23 cellular contexts compared by ENCODE assay signal in genomic region chr7:41627921-41628320, GRCh38.
DNase-seq lines count a peak whose midpoint lies in the region; ATAC-seq, FAIRE-seq and TF ChIP-seq lines count a peak whose summit lies in the region.
"Had no signal": no experiment of that assay in that cellular context is flagged by ENCODE, and none has a peak within 500 bp of the region (broad histone marks: within the 10 kb centered on the region; RNA-seq: fewer than 3 reads in every experiment).

No MANE protein-coding gene starts in this region.

- WGBS in heart right ventricle, 2 donors = 51 to 62% methylated on average over 6 of the region's 6 CpGs
- WGBS in heart left ventricle, 4 donors = 49 to 67% (median 62%) methylated on average over 6 of the region's 6 CpGs
- 92% methylated on average over 6 of the region's 6 CpGs for WGBS in mammary epithelial cell (ENCODE audit: low coverage, missing lambda C conversion rate)

- CTCF ChIA-PET in mammary epithelial cell (lab: Charles Lee; ENCODE audit: low non-redundant PET) = no interaction called here

- H3K27me3 Mint-ChIP-seq in astrocyte (ENCODE audit: low read depth, unreplicated experiment) = no peaks in the 10 kb centered on the region

- no peak for TF ChIP-seq CTCF in heart right ventricle (IDR thresholded peaks at IDR 0.05)
- no peak for TF ChIP-seq CTCF in heart left ventricle (IDR thresholded peaks at IDR 0.05)
- TF ChIP-seq CTCF in astrocyte (IDR thresholded peaks at IDR 0.05; ENCODE audit: insufficient read depth, low read depth, low read length) = no peak
- TF ChIP-seq CTCF in GM20000 (IDR thresholded peaks at IDR 0.05; ENCODE audit: extremely low read depth, missing control alignments) = no peak
- TF ChIP-seq CTCF in mammary epithelial cell (conservative IDR thresholded peaks at IDR 0.05 in 1 of 2, IDR thresholded peaks at IDR 0.05 in 1 of 2; ENCODE audit: extremely low read depth in 1 of 2, insufficient read depth in 1 of 2, low read depth in 1 of 2, low read length in 2 of 2) = no peak

- no peak for TF ChIP-seq POLR2A in heart left ventricle (IDR thresholded peaks at IDR 0.05)

- no peaks in the 10 kb centered on the region for H3K36me3 Mint-ChIP-seq in astrocyte (ENCODE audit: low read depth, unreplicated experiment)
- H3K36me3 Mint-ChIP-seq: CD8-positive, alpha-beta T cell had no signal

- H3K27me3 ChIP-seq in heart right ventricle (no peaks in the 10 kb centered on the region), heart left ventricle (no peaks in the 10 kb centered on the region), astrocyte (ENCODE audit: insufficient read depth, low read length) (no peaks in the 10 kb centered on the region), H7 (ENCODE audit: control insufficient read depth, insufficient read depth, low read length) (no peaks in the 10 kb centered on the region), mammary epithelial cell (ENCODE audit: insufficient read depth, low read length) (no peaks in the 10 kb centered on the region)
- H3K27me3 ChIP-seq: SJSA1 had no signal

- no peak overlapping the region for H3K4me3 ChIP-seq in heart right ventricle
- no peak overlapping the region for H3K4me3 ChIP-seq in heart left ventricle
- H3K4me3 ChIP-seq in astrocyte (ENCODE audit: insufficient read depth, low read depth, low read length) = no peak overlapping the region
- H3K4me3 ChIP-seq in iPS-18c (ENCODE audit: insufficient read depth, low read depth, low read length) = 0 out of 2 replicates have a peak overlapping the region, but pooled peaks have one; percentile 4
- no peak overlapping the region for H3K4me3 ChIP-seq in H7 (ENCODE audit: insufficient read depth, low read depth, low read length)
- H3K4me3 ChIP-seq in mammary epithelial cell (replicated peaks in 1 of 3; ENCODE audit: insufficient read depth in 1 of 3, low read depth in 2 of 3, low read length in 3 of 3) = no peak overlapping the region
- H3K4me3 ChIP-seq: GM23248, SJSA1 had no signal

- H3K4me1 ChIP-seq in heart right ventricle = peaks cover 0 to 24% (median 0%) of the 10 kb centered on the region in 9 donors
- H3K4me1 ChIP-seq in heart left ventricle = peaks cover 0 to 18% (median 2%) of the 10 kb centered on the region in 12 donors
- H3K4me1 ChIP-seq in astrocyte (ENCODE audit: insufficient read depth, low read length) = no peaks in the 10 kb centered on the region
- no peaks in the 10 kb centered on the region for H3K4me1 ChIP-seq in mammary epithelial cell (ENCODE audit: insufficient read depth, low read length)

- no peaks in the 10 kb centered on the region for H3K9me3 Mint-ChIP-seq in astrocyte (ENCODE audit: unreplicated experiment)
- H3K9me3 Mint-ChIP-seq: CD8-positive, alpha-beta T cell had no signal

- H2AFZ ChIP-seq in astrocyte (ENCODE audit: low read depth, low read length) (peak overlapping the region; percentile 22), mammary epithelial cell (ENCODE audit: low read depth, low read length) (no peak overlapping the region)
- H2AFZ ChIP-seq: GM23248 had no signal

- H3K4me1 Mint-ChIP-seq in astrocyte (ENCODE audit: low read depth, unreplicated experiment) = peaks cover 20% of the 10 kb centered on the region

- no TSS peak for BruUV-seq in mammary epithelial cell (replicated peaks; lab: Mats Ljungman, UMichigan)

- peak overlapping the region in 6 of 10 donors; percentile 10 to 79 (median 74) for H3K27ac ChIP-seq in heart right ventricle
- peak overlapping the region in 6 of 12 donors; percentile 60 to 83 (median 68) for H3K27ac ChIP-seq in heart left ventricle
- no peak overlapping the region for H3K27ac ChIP-seq in astrocyte (ENCODE audit: low read depth, low read length)
- no peak overlapping the region for H3K27ac ChIP-seq in mammary epithelial cell (ENCODE audit: insufficient read depth, low read depth, low read length)
- H3K27ac ChIP-seq: 22Rv1, GM23248, SJSA1 had no signal

- no peak overlapping the region for H3K27ac Mint-ChIP-seq in astrocyte (ENCODE audit: unreplicated experiment)
- H3K27ac Mint-ChIP-seq: CD8-positive, alpha-beta T cell had no signal

- dilution Hi-C loops in mammary epithelial cell (cut with HindIII; ENCODE audit: low sequenced_read_pairs) = no loop called here

- H3K36me3 ChIP-seq in heart right ventricle (no peaks in the 10 kb centered on the region), heart left ventricle (no peaks in the 10 kb centered on the region), astrocyte (ENCODE audit: insufficient read depth, low read length) (no peaks in the 10 kb centered on the region), H7 (replicated peaks; ENCODE audit: control insufficient read depth, insufficient read depth, low read length) (no peaks in the 10 kb centered on the region), mammary epithelial cell (ENCODE audit: insufficient read depth, low read length) (no peaks in the 10 kb centered on the region)
- H3K36me3 ChIP-seq: SJSA1 had no signal

- H3K4me2 ChIP-seq in astrocyte (ENCODE audit: low read length) (peak overlapping the region; percentile 54), mammary epithelial cell (ENCODE audit: insufficient read depth, low read depth, low read length) (no peak overlapping the region)

- no peaks in the 10 kb centered on the region for H4K20me1 ChIP-seq in astrocyte (ENCODE audit: insufficient read depth, low read length)
- no peaks in the 10 kb centered on the region for H4K20me1 ChIP-seq in mammary epithelial cell (ENCODE audit: insufficient read depth, low read length)

- H3K79me2 ChIP-seq in astrocyte (ENCODE audit: insufficient read depth, low read length) = no peaks in the 10 kb centered on the region
- H3K79me2 ChIP-seq in mammary epithelial cell (ENCODE audit: insufficient read depth, low read length) = no peaks in the 10 kb centered on the region

- DNase-seq in heart right ventricle = no peak
- no peak for DNase-seq in heart left ventricle
- no peak for DNase-seq in astrocyte (ENCODE audit: low read depth)
- DNase-seq in urothelium cell line (ENCODE audit: low spot score) = no peak
- no peak for DNase-seq in GM20000 (ENCODE audit: low spot score)
- DNase-seq in H7 = no peak
- DNase-seq in mammary epithelial cell = no peak
- DNase-seq: AML-193; C1 segment of cervical spinal cord; Calu3; CD8-positive, alpha-beta T cell; DMS153; GM23248; KG1; NCI-H1105; NCI-H2029 treated with DMSO at 0.1 percent for 48 hours; NCI-H226; NCI-H510A treated with DMSO at 0.1 percent for 48 hours; NCI-H774 had no signal

- no peak for FAIRE-seq in astrocyte (lab: Jason Lieb, UNC)
- peak; percentile 65 for FAIRE-seq in urothelium cell line (lab: Jason Lieb, UNC)
- FAIRE-seq: RCC 7860 had no signal

- H3K9me3 ChIP-seq in heart right ventricle (peaks cover 0 to 5% (median 0%) of the 10 kb centered on the region in 11 donors), heart left ventricle (no peaks in the 10 kb centered on the region), astrocyte (ENCODE audit: insufficient read depth, low read depth, low read length) (no peaks in the 10 kb centered on the region), iPS-18c (ENCODE audit: control insufficient read depth, insufficient read depth, low read length) (no peaks in the 10 kb centered on the region), mammary epithelial cell (replicated peaks; ENCODE audit: insufficient read depth, low read length) (no peaks in the 10 kb centered on the region)
- H3K9me3 ChIP-seq: SJSA1 had no signal

- no peak overlapping the region for H3K9ac ChIP-seq in astrocyte (ENCODE audit: low read length)
- H3K9ac ChIP-seq in mammary epithelial cell (ENCODE audit: insufficient read depth, low read length) = no peak overlapping the region
- H3K9ac ChIP-seq: GM23248 had no signal

- intact Hi-C loops in heart right ventricle (cut with DNase I) (no loop called here), heart left ventricle (cut with DNase I) (loop anchor here in 1 of 10 donors (5.0 kb wide), 1 partner anchor 69 kb away; no protein-coding TSS in a partner anchor), mammary epithelial cell (cut with micrococcal nuclease) (no loop called here)

- no peak overlapping the region for H3K4me3 Mint-ChIP-seq in astrocyte (ENCODE audit: unreplicated experiment)
- H3K4me3 Mint-ChIP-seq: CD8-positive, alpha-beta T cell had no signal

- in situ Hi-C loops in mammary epithelial cell (cut with MboI; ENCODE audit: low sequenced_read_pairs in 2 of 2) = no loop called here

- ATAC-seq in heart right ventricle (no peak), heart left ventricle (no peak)
- ATAC-seq: CD8-positive, alpha-beta T cell had no signal

Comparison
In these comparisons a context has a peak if more than half of its experiments do, and no peak if none do; other contexts are left out.
1. H3K27ac ChIP-seq: peak in heart right ventricle (6 of 10); none in astrocyte (single experiment) and mammary epithelial cell (single experiment).